Comparison of ENCODE assay signal across 11 cellular contexts in the genomic region with DNA sequence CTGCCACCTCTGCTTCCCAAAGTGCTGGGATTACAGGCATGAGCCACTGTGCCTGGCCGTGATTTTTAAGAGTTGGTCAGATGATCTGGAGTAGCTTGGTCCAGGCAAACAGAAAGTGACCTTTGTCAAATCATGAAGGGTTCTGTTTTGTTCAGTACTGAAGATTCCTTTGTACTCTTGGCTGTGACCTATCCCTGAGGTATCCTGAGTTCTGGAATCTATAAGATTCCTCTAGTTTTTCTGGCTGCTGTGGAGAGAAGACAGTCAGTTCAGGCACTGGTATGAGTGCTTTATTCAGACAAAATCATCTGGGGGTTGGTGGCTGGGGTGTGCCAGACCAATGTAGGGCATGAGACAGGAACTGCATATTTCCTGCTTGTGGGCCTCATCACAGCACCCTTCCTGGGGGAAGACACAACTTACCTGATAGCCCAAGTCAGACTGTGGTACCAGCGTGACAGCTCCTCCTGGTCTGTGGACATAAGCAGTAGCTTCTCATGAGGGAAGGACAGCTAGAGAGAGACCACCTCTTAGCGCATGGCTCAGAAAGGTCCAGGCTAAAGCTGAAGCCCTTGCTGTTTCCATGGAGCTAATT. TPM values are rescaled to one million over a fixed set of nuclear protein-coding genes. Genes with fewer than 3 reads are reported as not detected.
DNase-seq lines count a peak whose midpoint lies in the region; ATAC-seq and TF ChIP-seq lines count a peak whose summit lies in the region.
"Had no signal": no experiment of that assay in that cellular context is flagged by ENCODE, and none has a peak within 500 bp of the region (broad histone marks: within the 10 kb centered on the region; RNA-seq: fewer than 3 reads in every experiment).

No MANE protein-coding gene starts in this region.

- TF ChIP-seq POLR2A in heart left ventricle (IDR thresholded peaks at IDR 0.05) (no peak), upper lobe of left lung (IDR thresholded peaks at IDR 0.05) (no peak)

- H3K4me1 ChIP-seq in heart left ventricle, result peaks cover 0 to 69% (median 40%) of the 10 kb centered on the region in 12 donors
- peaks cover 25 to 62% (median 37%) of the 10 kb centered on the region in 4 donors for H3K4me1 ChIP-seq in upper lobe of left lung

- H3K9me3 Mint-ChIP-seq in activated naive CD4-positive, alpha-beta T cell treated with anti-CD3 and anti-CD28 coated beads, Interleukin-2, amount 50 U/mL, for 24 hours, result no peaks in the 10 kb centered on the region
- H3K9me3 Mint-ChIP-seq in memory B cell, result no peaks in the 10 kb centered on the region

- ATAC-seq in heart left ventricle (no peak), left cardiac atrium (no peak), memory B cell (ENCODE audit: low read depth) (no peak), upper lobe of left lung (ENCODE audit: low FRiP score in 2 of 2) (no peak), HG02798 (IDR thresholded peaks at IDR 0.05; ENCODE audit: poor library complexity, unreplicated experiment) (no peak), GM18873 (IDR thresholded peaks at IDR 0.05; ENCODE audit: low FRiP score, unreplicated experiment) (no peak)

- intact Hi-C loops in heart left ventricle (cut with DNase I) (loop anchor here in 7 of 10 donors (2.0 to 5.0 kb wide), 5 partner anchors 25 to 85 kb away; partner anchors contain the start of genes GBA2 (in 1 of the 7) and RGP1 (in 1 of the 7)), left cardiac atrium (cut with DNase I) (loop anchor here in 1 of 2 donors (2.0 kb wide), 2 partner anchors 27 to 67 kb away; partner anchors contain the start of gene TPM2)

- H3K36me3 ChIP-seq in heart left ventricle (peaks cover 0 to 22% (median 16%) of the 10 kb centered on the region in 9 donors), upper lobe of left lung (peaks cover 0 to 26% (median 12%) of the 10 kb centered on the region in 4 donors)
- H3K36me3 ChIP-seq: ovary had no signal

- H3K9me3 ChIP-seq in heart left ventricle (no peaks in the 10 kb centered on the region), upper lobe of left lung (no peaks in the 10 kb centered on the region)
- H3K9me3 ChIP-seq: MG63, ovary had no signal

- H3K27ac ChIP-seq in heart left ventricle (peak overlapping the region in 11 of 12 donors; percentile 41 to 100 (median 97)), upper lobe of left lung (peak overlapping the region; percentile 0 to 97 (median 40))
- H3K27ac ChIP-seq: ovary had no signal

- peaks cover 83% of the 10 kb centered on the region for H3K4me1 Mint-ChIP-seq in activated naive CD4-positive, alpha-beta T cell treated with anti-CD3 and anti-CD28 coated beads, Interleukin-2, amount 50 U/mL, for 24 hours
- peaks cover 44% of the 10 kb centered on the region for H3K4me1 Mint-ChIP-seq in memory B cell

- H3K27ac Mint-ChIP-seq in activated naive CD4-positive, alpha-beta T cell treated with anti-CD3 and anti-CD28 coated beads, Interleukin-2, amount 50 U/mL, for 24 hours, result peak overlapping the region; percentile 13
- peak overlapping the region; percentile 13 for H3K27ac Mint-ChIP-seq in memory B cell

- peaks cover 2% of the 10 kb centered on the region for H3K27me3 Mint-ChIP-seq in activated naive CD4-positive, alpha-beta T cell treated with anti-CD3 and anti-CD28 coated beads, Interleukin-2, amount 50 U/mL, for 24 hours
- no peaks in the 10 kb centered on the region for H3K27me3 Mint-ChIP-seq in memory B cell

- TF ChIP-seq EP300 in upper lobe of left lung (IDR thresholded peaks at IDR 0.05), result no peak

- TF ChIP-seq CTCF in heart left ventricle (IDR thresholded peaks at IDR 0.05) (no peak), upper lobe of left lung (IDR thresholded peaks at IDR 0.05) (no peak)

- peak overlapping the region in 1 of 12 donors; percentile 15 for H3K4me3 ChIP-seq in heart left ventricle
- H3K4me3 ChIP-seq in upper lobe of left lung, result no peak overlapping the region
- H3K4me3 ChIP-seq: MG63, ovary had no signal

- H3K27me3 ChIP-seq in heart left ventricle, result no peaks in the 10 kb centered on the region
- H3K27me3 ChIP-seq in upper lobe of left lung, result no peaks in the 10 kb centered on the region
- H3K27me3 ChIP-seq: MG63, ovary had no signal

- DNase-seq in heart left ventricle (no peak), left cardiac atrium (no peak), memory B cell (ENCODE audit: low spot score in 2 of 2) (no peak), upper lobe of left lung (no peak)
- no peak for DNase-seq in stimulated activated CD4-positive, alpha-beta T cell treated with anti-CD3 and anti-CD28 coated beads, Interleukin-4, amount 100 ng/mL, for 4 hours
- DNase-seq: glutamatergic neuron, MG63, ovary had no signal

- no peaks in the 10 kb centered on the region for H3K36me3 Mint-ChIP-seq in activated naive CD4-positive, alpha-beta T cell treated with anti-CD3 and anti-CD28 coated beads, Interleukin-2, amount 50 U/mL, for 24 hours
- peaks cover 7% of the 10 kb centered on the region for H3K36me3 Mint-ChIP-seq in memory B cell

- WGBS in heart left ventricle, 4 donors, result 63 to 75% (median 68%) methylated on average over 2 to 3 of the region's 3 CpGs
- WGBS in upper lobe of left lung, 2 donors, result 62 to 66% methylated on average over 3 of the region's 3 CpGs

- no peak overlapping the region for H3K4me3 Mint-ChIP-seq in activated naive CD4-positive, alpha-beta T cell treated with anti-CD3 and anti-CD28 coated beads, Interleukin-2, amount 50 U/mL, for 24 hours
- no peak overlapping the region for H3K4me3 Mint-ChIP-seq in memory B cell

RNA-seq across cellular contexts. Expression of gene ARHGEF39, which starts 3.1 kb away (rescaled TPM):
- total RNA-seq in heart left ventricle (1 to 10 TPM in 1 of 9 donors, under 1 TPM in 8; 0.11 to 1.2 (median 0.27) TPM), left cardiac atrium (under 1 TPM; 0.18 to 0.84 TPM), upper lobe of left lung (1 to 10 TPM in 2 of 6 donors, under 1 TPM in 3, not detected in 1; 0.30 to 1.1 (median 0.37) TPM)
- under 1 TPM; 0.12 to 0.30 TPM for polyA plus RNA-seq in heart left ventricle

RNA-seq across cellular contexts. Expression of gene CCDC107, which starts 3.8 kb away (rescaled TPM):
- total RNA-seq in heart left ventricle (10 to 100 TPM; 35.5 to 78.5 (median 43.8) TPM), left cardiac atrium (10 to 100 TPM; 52.3 to 70.9 TPM), upper lobe of left lung (10 to 100 TPM; 17.8 to 49.4 (median 35.1) TPM)
- 100 to 1,000 TPM in 1 of 2 donors, 10 to 100 TPM in 1; 70.1 to 116 TPM for polyA plus RNA-seq in heart left ventricle

RNA-seq across cellular contexts. Expression of gene RMRP, which starts 4.0 kb away (rescaled TPM):
- over 10,000 TPM in 3 of 9 donors, 1,000 to 10,000 TPM in 5, 100 to 1,000 TPM in 1; 462 to 18,741 (median 5,764) TPM for total RNA-seq in heart left ventricle
- 100 to 1,000 TPM; 118 to 429 TPM for polyA plus RNA-seq in heart left ventricle
- over 10,000 TPM; 14,118 to 22,490 TPM for total RNA-seq in left cardiac atrium
- over 10,000 TPM in 2 of 6 donors, 1,000 to 10,000 TPM in 3, 100 to 1,000 TPM in 1; 886 to 22,003 (median 3,451) TPM for total RNA-seq in upper lobe of left lung

RNA-seq across cellular contexts. Expression of gene SIT1, which starts 11.1 kb away (rescaled TPM):
- 1 to 10 TPM in 1 of 9 donors, under 1 TPM in 2, not detected in 6; 0.47 to 4.2 (median 0.54) TPM for total RNA-seq in heart left ventricle
- under 1 TPM in 1 of 2 donors, not detected in 1; 0.19 TPM for polyA plus RNA-seq in heart left ventricle
- 1 to 10 TPM in 1 of 2 donors, under 1 TPM in 1; 0.86 to 1.6 TPM for total RNA-seq in left cardiac atrium
- total RNA-seq in upper lobe of left lung, result 1 to 10 TPM in 5 of 6 donors, not detected in 1; 1.1 to 3.1 (median 1.8) TPM

RNA-seq across cellular contexts. Expression of gene CA9, which starts 11.9 kb away (rescaled TPM):
- total RNA-seq in heart left ventricle (10 to 100 TPM in 1 of 9 donors, 1 to 10 TPM in 1, under 1 TPM in 1, not detected in 6; 0.47 to 13.9 (median 2.3) TPM), left cardiac atrium (1 to 10 TPM; 1.6 to 2.8 TPM), upper lobe of left lung (under 1 TPM in 2 of 6 donors, not detected in 4; 0.14 to 0.24 TPM)
- under 1 TPM; 0.23 to 0.54 TPM for polyA plus RNA-seq in heart left ventricle
